1 cellular context compared by ENCODE assay signal in the genomic region with DNA sequence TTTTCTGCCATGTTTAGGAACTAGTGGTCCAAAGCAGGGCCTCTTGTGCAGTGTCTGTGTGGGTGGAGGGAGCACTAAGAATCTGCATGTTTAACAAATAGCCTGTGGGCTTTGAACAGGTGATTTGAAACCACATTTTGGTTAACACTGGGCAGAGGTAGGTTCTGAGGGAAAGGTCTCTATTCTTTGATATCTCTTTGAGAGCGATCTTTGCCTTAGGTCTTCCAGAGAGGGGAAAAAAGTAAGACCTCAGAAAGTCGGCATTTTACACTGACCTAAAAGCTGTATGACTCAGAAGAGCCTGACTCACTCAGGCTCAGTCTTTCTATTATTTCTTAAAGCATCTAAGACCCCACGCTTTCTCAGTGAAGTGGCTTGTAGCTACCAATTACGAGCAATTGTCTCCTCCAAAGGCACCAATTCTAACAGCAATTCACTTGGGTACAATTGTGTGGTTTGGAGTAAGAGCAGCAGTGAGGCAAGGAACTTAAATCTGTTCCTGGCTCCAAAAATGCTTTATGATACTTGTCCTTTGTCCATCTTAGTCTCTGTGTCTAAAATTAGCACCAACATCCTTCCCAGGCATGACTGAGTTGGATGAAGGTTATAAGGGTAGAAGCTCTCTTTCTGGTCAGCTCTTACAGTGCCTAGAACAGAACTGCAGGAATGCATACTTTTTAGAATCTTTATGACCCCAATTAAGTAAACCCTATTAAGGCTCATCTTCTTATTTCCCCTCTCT.
TF ChIP-seq lines count a peak whose summit lies in the region.

No MANE protein-coding gene starts in this region.

TF ChIP-seq in endothelial cell of umbilical vein, 7 proteins besides CTCF, POLR2A, EP300 and RAD21:
- TF ChIP-seq EZH2 (IDR thresholded peaks at IDR 0.05; ENCODE audit: borderline replicate concordance, low read depth, low read length, severe bottlenecking) (no peak), GATA2 (IDR thresholded peaks at IDR 0.05; ENCODE audit: insufficient read depth, insufficient read length, low read depth, low read length) (no peak), FOS (IDR thresholded peaks at IDR 0.05; ENCODE audit: borderline replicate concordance, insufficient read depth, low read length) (peak; percentile 97), JUN (IDR thresholded peaks at IDR 0.05; ENCODE audit: borderline replicate concordance, insufficient read depth, insufficient read length, low read depth) (peak; percentile 74), POLR2AphosphoS5 (IDR thresholded peaks at IDR 0.05; ENCODE audit: insufficient read depth, low read depth, low read length) (no peak), MYC (IDR thresholded peaks at IDR 0.05; ENCODE audit: low read depth, low read length) (no peak)
- TF ChIP-seq, protein P1, sequence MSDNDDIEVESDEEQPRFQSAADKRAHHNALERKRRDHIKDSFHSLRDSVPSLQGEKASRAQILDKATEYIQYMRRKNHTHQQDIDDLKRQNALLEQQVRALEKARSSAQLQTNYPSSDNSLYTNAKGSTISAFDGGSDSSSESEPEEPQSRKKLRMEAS (IDR thresholded peaks at IDR 0.05; ENCODE audit: insufficient read depth, insufficient read length): no peak
